Comparison of ENCODE assay signal across 8 cellular contexts in genomic region chr2:144357623-144358400, GRCh38.
A peak's percentile ranks its signal among the peaks of the same experiment; 100 is the strongest.
DNase-seq lines count a peak whose midpoint lies in the region; ATAC-seq and TF ChIP-seq lines count a peak whose summit lies in the region.

No MANE protein-coding gene starts in this region.

- H3K4me1 ChIP-seq in heart right ventricle, result peaks cover 0 to 19% (median 0%) of the 10 kb centered on the region in 9 donors
- no peaks in the 10 kb centered on the region for H3K4me1 ChIP-seq in GM23338 (ENCODE audit: insufficient read depth)

- H3K4me3 ChIP-seq in heart right ventricle (no peak overlapping the region), GM23338 (no peak overlapping the region)

- peaks cover 1% of the 10 kb centered on the region for H3K27me3 Mint-ChIP-seq in GM23338 (ENCODE audit: insufficient read depth, low read depth, poor library complexity)

- DNase-seq in stimulated activated CD4-positive, alpha-beta T cell treated with anti-CD3 and anti-CD28 coated beads, Interleukin-1b, Interleukin-23, amount 100 ng/mL, for 48 hours, result peak; percentile 28
- DNase-seq in stimulated activated CD4-positive, alpha-beta T cell treated with anti-CD3 and anti-CD28 coated beads, Interleukin-4, amount 100 ng/mL, for 4 hours, result no peak
- DNase-seq in SW480 (ENCODE audit: low spot score) (peak; percentile 22), heart right ventricle (peak in 1 of 2 donors; percentile 20), NCI-H82 (lab: John Stamatoyannopoulos, UW) (no peak), GM23338 (ENCODE audit: low spot score) (no peak)
- no peak for DNase-seq in stimulated activated naive CD4-positive, alpha-beta T cell (lab: John Stamatoyannopoulos, UW)

- no peaks in the 10 kb centered on the region for H3F3A ChIP-seq in GM23338 (replicated peaks; ENCODE audit: low read depth)

- H3K4me1 Mint-ChIP-seq in GM23338, result no peaks in the 10 kb centered on the region

- H3K4me2 ChIP-seq in GM23338, result no peak overlapping the region

- H3K36me3 ChIP-seq in heart right ventricle, result no peaks in the 10 kb centered on the region
- H3K36me3 ChIP-seq in GM23338 (ENCODE audit: insufficient read depth), result no peaks in the 10 kb centered on the region

- H3K9me3 ChIP-seq in heart right ventricle, result no peaks in the 10 kb centered on the region

- no peak overlapping the region for H3K27ac Mint-ChIP-seq in GM23338

- intact Hi-C loops in heart right ventricle (cut with DNase I), result no loop called here

- ATAC-seq in HG03039 (IDR thresholded peaks at IDR 0.05; ENCODE audit: unreplicated experiment), result peak; percentile 85
- ATAC-seq in heart right ventricle, result peak in 7 of 8 donors; percentile 64 to 92 (median 85)
- no peak for ATAC-seq in GM23338

- no peaks in the 10 kb centered on the region for H4K20me1 ChIP-seq in GM23338 (replicated peaks; ENCODE audit: insufficient read depth)

- H3K4me3 Mint-ChIP-seq in GM23338, result no peak overlapping the region

- H3K9me3 Mint-ChIP-seq in GM23338, result no peaks in the 10 kb centered on the region

- H3K27ac ChIP-seq in heart right ventricle (peak overlapping the region in 6 of 10 donors; percentile 23 to 58 (median 40)), GM23338 (ENCODE audit: low read depth) (no peak overlapping the region)

- H3K79me2 ChIP-seq in GM23338 (replicated peaks; ENCODE audit: insufficient read depth), result no peaks in the 10 kb centered on the region

- H3K36me3 Mint-ChIP-seq in GM23338 (ENCODE audit: low read depth), result no peaks in the 10 kb centered on the region

- WGBS in heart right ventricle, 2 donors, result 67 to 75% methylated on average over 4 of the region's 4 CpGs

- TF ChIP-seq CTCF in heart right ventricle (IDR thresholded peaks at IDR 0.05) (no peak), GM23338 (conservative IDR thresholded peaks at IDR 0.05; ENCODE audit: low read depth in 2 of 2) (no peak)

- no peaks in the 10 kb centered on the region for H3K9me2 ChIP-seq in GM23338 (ENCODE audit: insufficient read depth)

- no peak overlapping the region for H2AFZ ChIP-seq in GM23338

- H3K27me3 ChIP-seq in heart right ventricle (no peaks in the 10 kb centered on the region), GM23338 (ENCODE audit: insufficient read depth) (no peaks in the 10 kb centered on the region)

TF ChIP-seq in GM23338, 12 proteins besides CTCF, POLR2A, EP300 and RAD21:
- TF ChIP-seq CREB1 (CRISPR knock-in tag; IDR thresholded peaks at IDR 0.05; ENCODE audit: low read depth) (no peak), EZH2phosphoT487 (IDR thresholded peaks at IDR 0.05; ENCODE audit: unreplicated experiment) (no peak), ETS1 (IDR thresholded peaks at IDR 0.05) (no peak), POLR2AphosphoS5 (IDR thresholded peaks at IDR 0.05; ENCODE audit: low read depth) (no peak), EZH2 (IDR thresholded peaks at IDR 0.05; ENCODE audit: low read depth, unreplicated experiment) (no peak), REST (IDR thresholded peaks at IDR 0.05; ENCODE audit: unreplicated experiment) (no peak), ZNF331 (CRISPR knock-in tag; IDR thresholded peaks at IDR 0.05; ENCODE audit: low read depth) (no peak)

Comparison
In these comparisons a context has a peak if more than half of its experiments do, and no peak if none do; other contexts are left out.
1. DNase-seq: peak in stimulated activated CD4-positive, alpha-beta T cell treated with anti-CD3 and anti-CD28 coated beads, Interleukin-1b, Interleukin-23, amount 100 ng/mL, for 48 hours (single experiment) and SW480 (single experiment); none in stimulated activated CD4-positive, alpha-beta T cell treated with anti-CD3 and anti-CD28 coated beads, Interleukin-4, amount 100 ng/mL, for 4 hours (0 of 2), stimulated activated naive CD4-positive, alpha-beta T cell (0 of 6), NCI-H82 (single experiment) and GM23338 (single experiment).